Comparison of ENCODE assay signal across 8 cellular contexts in genomic region chr6:87436435-87436834, GRCh38. TPM values are rescaled to one million over a fixed set of nuclear protein-coding genes. Genes with fewer than 3 reads are reported as not detected.
DNase-seq lines count a peak whose midpoint lies in the region; ATAC-seq, FAIRE-seq and TF ChIP-seq lines count a peak whose summit lies in the region.

No MANE protein-coding gene starts in this region.

- H2BK12ac ChIP-seq in neuronal stem cell (ENCODE audit: low read length) = no peak overlapping the region

- H3K4me2 ChIP-seq in endothelial cell of umbilical vein (ENCODE audit: insufficient read depth, low read length) (no peak overlapping the region), neuronal stem cell (ENCODE audit: insufficient read depth, low read length, poor library complexity, severe bottlenecking) (no peak overlapping the region)

- TF ChIP-seq POLR2A in endothelial cell of umbilical vein (IDR thresholded peaks at IDR 0.05; ENCODE audit: low read depth, low read length) = no peak

- H3K27me3 ChIP-seq in endothelial cell of umbilical vein (ENCODE audit: control insufficient read depth in 2 of 2, insufficient read depth in 2 of 2, low read length in 2 of 2) (no peaks in the 10 kb centered on the region), neuronal stem cell (ENCODE audit: control insufficient read depth in 3 of 3, insufficient read depth in 3 of 3, low read depth in 1 of 3, low read length in 3 of 3) (no peaks in the 10 kb centered on the region)

- peak; percentile 85 for FAIRE-seq in endothelial cell of umbilical vein (lab: Jason Lieb, UNC)

- H3K23ac ChIP-seq in neuronal stem cell (ENCODE audit: low read depth, low read length, poor library complexity) = no peak overlapping the region

- H2AFZ ChIP-seq in endothelial cell of umbilical vein (ENCODE audit: low read depth, low read length) (no peak overlapping the region), neuronal stem cell (ENCODE audit: low read length) (no peak overlapping the region)

- H3K9me3 ChIP-seq in endothelial cell of umbilical vein (replicated peaks; ENCODE audit: control insufficient read depth, insufficient read depth, low read length) (no peaks in the 10 kb centered on the region), neuronal stem cell (replicated peaks in 1 of 2; ENCODE audit: control insufficient read depth in 2 of 2, insufficient read depth in 1 of 2, low read depth in 1 of 2, low read length in 2 of 2) (peaks cover 0 to 2% of the 10 kb centered on the region in 2 donors)

- H3K9ac ChIP-seq in endothelial cell of umbilical vein (replicated peaks; ENCODE audit: extremely low read depth, insufficient read depth, low read length) (no peak overlapping the region), neuronal stem cell (ENCODE audit: low read depth, low read length, poor library complexity) (no peak overlapping the region)

- CTCF ChIA-PET in activated CD4-positive, alpha-beta T cell treated with anti-CD3 and anti-CD28 coated beads for 36 hours (lab: Charles Lee) = interaction anchor here (0.9 kb wide), 1 partner anchor 15 kb away, joined by 3 read pairs; no protein-coding TSS in a partner anchor
- CTCF ChIA-PET in endothelial cell of umbilical vein (lab: Charles Lee) = interaction anchor here (0.6 to 1.1 kb wide), 4 partner anchors 18 to 357 kb away, joined by 3 to 4 read pairs (median 3); no protein-coding TSS in a partner anchor

- H2BK120ac ChIP-seq in neuronal stem cell (ENCODE audit: low read depth, low read length) = no peak overlapping the region

- H3K27me3 Mint-ChIP-seq in activated CD4-positive, alpha-beta T cell treated with anti-CD3 and anti-CD28 coated beads for 36 hours = peaks cover 2% of the 10 kb centered on the region

- H3K18ac ChIP-seq in neuronal stem cell (ENCODE audit: low read length) = no peak overlapping the region

- H3K27ac Mint-ChIP-seq in activated CD4-positive, alpha-beta T cell treated with anti-CD3 and anti-CD28 coated beads for 36 hours = no peak overlapping the region

- no peak overlapping the region for H3K4ac ChIP-seq in neuronal stem cell (ENCODE audit: low read length)

- no peaks in the 10 kb centered on the region for H3K9me3 Mint-ChIP-seq in activated CD4-positive, alpha-beta T cell treated with anti-CD3 and anti-CD28 coated beads for 36 hours (ENCODE audit: low read depth)

- H3K79me2 ChIP-seq in endothelial cell of umbilical vein (ENCODE audit: control insufficient read depth, insufficient read depth, low read length) = no peaks in the 10 kb centered on the region

- H2BK5ac ChIP-seq in neuronal stem cell (ENCODE audit: low read length) = no peak overlapping the region

- H4K20me1 ChIP-seq in endothelial cell of umbilical vein (replicated peaks; ENCODE audit: control insufficient read depth, extremely low read depth, insufficient read depth, low read length) = no peaks in the 10 kb centered on the region

- H3K4me3 ChIP-seq in endothelial cell of umbilical vein (replicated peaks in 1 of 3; ENCODE audit: insufficient read depth in 1 of 3, low read depth in 1 of 3, low read length in 3 of 3) (no peak overlapping the region), neuronal stem cell (ENCODE audit: low read length in 2 of 2) (no peak overlapping the region)

- no peak overlapping the region for H4K8ac ChIP-seq in neuronal stem cell (ENCODE audit: low read depth, low read length)

- H3K4me1 Mint-ChIP-seq in activated CD4-positive, alpha-beta T cell treated with anti-CD3 and anti-CD28 coated beads for 36 hours = no peaks in the 10 kb centered on the region

- POLR2A ChIA-PET in activated CD4-positive, alpha-beta T cell treated with anti-CD3 and anti-CD28 coated beads for 36 hours (lab: Charles Lee) = no interaction called here
- POLR2A ChIA-PET in endothelial cell of umbilical vein (lab: Charles Lee) = interaction anchor here (0.7 to 0.8 kb wide), 2 partner anchors 9 to 153 kb away, joined by 4 to 6 read pairs; partner anchors contain the start of gene RARS2

- H3K4me1 ChIP-seq in endothelial cell of umbilical vein (ENCODE audit: control insufficient read depth, extremely low read depth, insufficient read depth, low read length) = no peaks in the 10 kb centered on the region
- no peaks in the 10 kb centered on the region for H3K4me1 ChIP-seq in neuronal stem cell (ENCODE audit: control insufficient read depth in 2 of 2, insufficient read depth in 1 of 2, low read depth in 1 of 2, low read length in 2 of 2)

- no peak overlapping the region for H3K14ac ChIP-seq in neuronal stem cell (ENCODE audit: low read length)

- H3K27ac ChIP-seq in endothelial cell of umbilical vein (ENCODE audit: insufficient read depth, low read depth, low read length) = no peak overlapping the region
- H3K27ac ChIP-seq in neuronal stem cell (replicated peaks; ENCODE audit: low read length) = no peak overlapping the region

- WGBS in neuronal stem cell (ENCODE audit: extremely low coverage in 2 of 2, insufficient read length in 2 of 2, insufficient replicate concordance in 1 of 2), 2 donors = no CpG with 5 or more reads among the region's 4 CpGs

- no peaks in the 10 kb centered on the region for H3K79me1 ChIP-seq in neuronal stem cell (ENCODE audit: low read depth, low read length)

- no peak for TF ChIP-seq CTCF in endothelial cell of umbilical vein (IDR thresholded peaks at IDR 0.05; ENCODE audit: extremely low read depth in 1 of 2, insufficient read depth in 1 of 2, low read depth in 1 of 2, low read length in 2 of 2)

- H2BK15ac ChIP-seq in neuronal stem cell (ENCODE audit: low read length) = no peak overlapping the region

- dilution Hi-C loops in endothelial cell of umbilical vein (cut with MboI; ENCODE audit: extremely low pct_ligation_motif_present, low sequenced_read_pairs) = no loop called here

- ATAC-seq in activated CD4-positive, alpha-beta T cell treated with anti-CD3 and anti-CD28 coated beads for 36 hours = peak; percentile 51
- ATAC-seq in GM18520 (IDR thresholded peaks at IDR 0.05; ENCODE audit: unreplicated experiment) (no peak), HG03378 (IDR thresholded peaks at IDR 0.05; ENCODE audit: unreplicated experiment) (no peak)

- H4K91ac ChIP-seq in neuronal stem cell (ENCODE audit: low read depth, low read length, poor library complexity) = no peak overlapping the region

- H2AK5ac ChIP-seq in neuronal stem cell (ENCODE audit: low read depth, low read length) = no peak overlapping the region

- peak; percentile 0 for DNase-seq in DMS53 treated with DMSO at 0.1 percent for 48 hours (lab: John Stamatoyannopoulos, UW; ENCODE audit: unreplicated experiment)
- DNase-seq in HuH-7.5 (ENCODE audit: low spot score) = peak; percentile 29
- DNase-seq in activated CD4-positive, alpha-beta T cell treated with anti-CD3 and anti-CD28 coated beads for 36 hours = peak; percentile 68
- peak; percentile 73 for DNase-seq in endothelial cell of umbilical vein (ENCODE audit: low read depth, low spot score)
- DNase-seq in neuronal stem cell (ENCODE audit: low spot score) = peak; percentile 82
- no peak for DNase-seq in NCI-H526 treated with DMSO at 0.1 percent for 48 hours (lab: John Stamatoyannopoulos, UW)

- BruUV-seq in endothelial cell of umbilical vein (replicated peaks; lab: Mats Ljungman, UMichigan) = no TSS peak

- H3K4me3 Mint-ChIP-seq in activated CD4-positive, alpha-beta T cell treated with anti-CD3 and anti-CD28 coated beads for 36 hours = no peak overlapping the region

- H3K36me3 ChIP-seq in endothelial cell of umbilical vein (ENCODE audit: control insufficient read depth in 2 of 2, extremely low read depth in 1 of 2, insufficient read depth in 2 of 2, low read length in 2 of 2) (no peaks in the 10 kb centered on the region), neuronal stem cell (replicated peaks in 1 of 2; ENCODE audit: control insufficient read depth in 2 of 2, insufficient read depth in 2 of 2, low read length in 2 of 2) (no peaks in the 10 kb centered on the region)

- H3K9me1 ChIP-seq in endothelial cell of umbilical vein (replicated peaks; ENCODE audit: control insufficient read depth, extremely low read depth, insufficient read depth, low read length) = no peaks in the 10 kb centered on the region

- intact Hi-C loops in activated CD4-positive, alpha-beta T cell treated with anti-CD3 and anti-CD28 coated beads for 36 hours (cut with DNase I, micrococcal nuclease) = no loop called here
- intact Hi-C loops in endothelial cell of umbilical vein (cut with micrococcal nuclease) = no loop called here

- H3K36me3 Mint-ChIP-seq in activated CD4-positive, alpha-beta T cell treated with anti-CD3 and anti-CD28 coated beads for 36 hours (ENCODE audit: low read depth) = no peaks in the 10 kb centered on the region

TF ChIP-seq in endothelial cell of umbilical vein, 7 proteins besides CTCF, POLR2A, EP300 and RAD21 (continues in another document):
- peak; percentile 67 for TF ChIP-seq MYC (IDR thresholded peaks at IDR 0.05; ENCODE audit: low read depth, low read length)
- no peak for TF ChIP-seq JUN (IDR thresholded peaks at IDR 0.05; ENCODE audit: borderline replicate concordance, insufficient read depth, insufficient read length, low read depth)
- no peak for TF ChIP-seq FOS (IDR thresholded peaks at IDR 0.05; ENCODE audit: borderline replicate concordance, insufficient read depth, low read length)

RNA-seq across cellular contexts. Expression of gene CFAP206, which starts 28.7 kb away (rescaled TPM):
- total RNA-seq in activated CD4-positive, alpha-beta T cell treated with anti-CD3 and anti-CD28 coated beads for 36 hours = not detected
- total RNA-seq in endothelial cell of umbilical vein = 0.20 and 0.21 TPM in 2 replicates
- 0.05 and 0.15 TPM in 2 replicates for polyA plus RNA-seq in endothelial cell of umbilical vein
- polyA plus RNA-seq in endothelial cell of umbilical vein (2011; cell fraction: cytosol; rRNA removed) = 0.17 and 0.18 TPM in 2 replicates
- 0.21 and 0.50 TPM in 2 replicates for polyA plus RNA-seq in endothelial cell of umbilical vein (2011; cell fraction: nucleus; rRNA removed)
- polyA plus RNA-seq in endothelial cell of umbilical vein (2012) = 0.11 TPM in 1 of 2 replicates, not detected in the other
- 0.06 and 0.34 TPM in 2 replicates for polyA minus RNA-seq in endothelial cell of umbilical vein
- not detected for polyA minus RNA-seq in endothelial cell of umbilical vein (2011; cell fraction: cytosol; rRNA and poly(A)+ RNA removed)
- 0.29 TPM in 1 of 2 replicates, not detected in the other for polyA minus RNA-seq in endothelial cell of umbilical vein (2011; cell fraction: nucleus; rRNA and poly(A)+ RNA removed)
- polyA plus RNA-seq in neuronal stem cell (2013, experiment 1 of 2) = 0.99 TPM
- 1.2 TPM for polyA plus RNA-seq in neuronal stem cell (2013, experiment 2 of 2)

RNA-seq across cellular contexts. Expression of gene SLC35A1, which starts 36.3 kb away (rescaled TPM):
- 1 to 10 TPM; 6.5 to 9.9 TPM for total RNA-seq in activated CD4-positive, alpha-beta T cell treated with anti-CD3 and anti-CD28 coated beads for 36 hours
- total RNA-seq in endothelial cell of umbilical vein = 12.9 and 13.0 TPM in 2 replicates
- 12.4 and 13.9 TPM in 2 replicates for polyA plus RNA-seq in endothelial cell of umbilical vein
- polyA plus RNA-seq in endothelial cell of umbilical vein (2011; cell fraction: cytosol; rRNA removed) = 11.2 and 12.1 TPM in 2 replicates
- polyA plus RNA-seq in endothelial cell of umbilical vein (2011; cell fraction: nucleus; rRNA removed) = 22.2 and 27.8 TPM in 2 replicates
- polyA plus RNA-seq in endothelial cell of umbilical vein (2012) = 19.3 and 19.4 TPM in 2 replicates
- 18.8 and 24.6 TPM in 2 replicates for polyA minus RNA-seq in endothelial cell of umbilical vein
- 7.4 TPM for polyA minus RNA-seq in endothelial cell of umbilical vein (2011; cell fraction: cytosol; rRNA and poly(A)+ RNA removed)
- 7.8 and 11.1 TPM in 2 replicates for polyA minus RNA-seq in endothelial cell of umbilical vein (2011; cell fraction: nucleus; rRNA and poly(A)+ RNA removed)
- 13.3 TPM for polyA plus RNA-seq in neuronal stem cell (2013, experiment 1 of 2)
- polyA plus RNA-seq in neuronal stem cell (2013, experiment 2 of 2) = 14.3 TPM
